ENCODE assay signal across 8 cellular contexts in genomic region chr2:113602869-113603466, GRCh38. TPM values are rescaled to one million over a fixed set of nuclear protein-coding genes. Genes with fewer than 3 reads are reported as not detected.
DNase-seq lines count a peak whose midpoint lies in the region; ATAC-seq and TF ChIP-seq lines count a peak whose summit lies in the region.

No MANE protein-coding gene starts in this region.

- H3K4me3 ChIP-seq in body of pancreas (peak overlapping the region in 1 of 2 donors; percentile 31), right lobe of liver (peak overlapping the region; percentile 21 to 57 (median 32)), upper lobe of right lung (peak overlapping the region; percentile 42)

- TF ChIP-seq POLR2A in body of pancreas (IDR thresholded peaks at IDR 0.05) (no peak), right lobe of liver (IDR thresholded peaks at IDR 0.05) (no peak)

- H3K4me1 ChIP-seq in body of pancreas (peaks cover 8% of the 10 kb centered on the region), right lobe of liver (no peaks in the 10 kb centered on the region), upper lobe of right lung (no peaks in the 10 kb centered on the region)

- intact Hi-C loops in body of pancreas (cut with DNase I) (no loop called here), right lobe of liver (cut with DNase I) (no loop called here), upper lobe of right lung (cut with DNase I) (no loop called here)

- TF ChIP-seq CTCF in body of pancreas (IDR thresholded peaks at IDR 0.05) (no peak), right lobe of liver (IDR thresholded peaks at IDR 0.05) (no peak), upper lobe of right lung (IDR thresholded peaks at IDR 0.05) (no peak)

- ATAC-seq in activated T-cell treated with anti-CD3 and anti-CD28 coated beads, Interleukin-2, amount 50 U/mL, for 72 hours (replicated peaks in 1 of 2), result peak; percentile 64 to 70
- ATAC-seq in body of pancreas (peak; percentile 44), right lobe of liver (peak; percentile 69 to 82 (median 77)), upper lobe of right lung (peak; percentile 90), HG02798 (IDR thresholded peaks at IDR 0.05; ENCODE audit: poor library complexity, unreplicated experiment) (no peak)

- H3K27me3 Mint-ChIP-seq in activated T-cell treated with anti-CD3 and anti-CD28 coated beads, Interleukin-2, amount 50 U/mL, for 72 hours (ENCODE audit: low read depth), result no peaks in the 10 kb centered on the region

- H3K36me3 Mint-ChIP-seq in activated T-cell treated with anti-CD3 and anti-CD28 coated beads, Interleukin-2, amount 50 U/mL, for 72 hours (ENCODE audit: insufficient read depth in 2 of 2), result no peaks in the 10 kb centered on the region

- no peaks in the 10 kb centered on the region for H3K9me3 ChIP-seq in body of pancreas
- no peaks in the 10 kb centered on the region for H3K9me3 ChIP-seq in right lobe of liver
- no peaks in the 10 kb centered on the region for H3K9me3 ChIP-seq in upper lobe of right lung

- H3K36me3 ChIP-seq in body of pancreas (replicated peaks in 1 of 2; ENCODE audit: insufficient read depth in 1 of 2, low read depth in 2 of 2), result no peaks in the 10 kb centered on the region
- no peaks in the 10 kb centered on the region for H3K36me3 ChIP-seq in right lobe of liver
- no peaks in the 10 kb centered on the region for H3K36me3 ChIP-seq in upper lobe of right lung

- WGBS in body of pancreas, 2 donors, result 38 to 52% methylated on average over 2 of the region's 2 CpGs
- 17% methylated on average over 2 of the region's 2 CpGs for WGBS in right lobe of liver (ENCODE audit: insufficient coverage, low coverage, low lambda C conversion rate, missing lambda C conversion rate)

- no peaks in the 10 kb centered on the region for H3K9me3 Mint-ChIP-seq in activated T-cell treated with anti-CD3 and anti-CD28 coated beads, Interleukin-2, amount 50 U/mL, for 72 hours

- H3K27ac ChIP-seq in body of pancreas (peak overlapping the region; percentile 74 to 95 (median 86)), right lobe of liver (peak overlapping the region in 1 of 3 donors; percentile 40), upper lobe of right lung (no peak overlapping the region)

- peak overlapping the region; percentile 57 to 94 for H3K4me3 Mint-ChIP-seq in activated T-cell treated with anti-CD3 and anti-CD28 coated beads, Interleukin-2, amount 50 U/mL, for 72 hours

- H3K27ac Mint-ChIP-seq in activated T-cell treated with anti-CD3 and anti-CD28 coated beads, Interleukin-2, amount 50 U/mL, for 72 hours, result no peak overlapping the region

- H3K4me1 Mint-ChIP-seq in activated T-cell treated with anti-CD3 and anti-CD28 coated beads, Interleukin-2, amount 50 U/mL, for 72 hours (ENCODE audit: low read depth), result peaks cover 10% of the 10 kb centered on the region

- H3K27me3 ChIP-seq in body of pancreas, result no peaks in the 10 kb centered on the region
- H3K27me3 ChIP-seq in right lobe of liver, result no peaks in the 10 kb centered on the region
- no peaks in the 10 kb centered on the region for H3K27me3 ChIP-seq in upper lobe of right lung

- DNase-seq in activated T-cell treated with anti-CD3 and anti-CD28 coated beads, Interleukin-2, amount 50 U/mL, for 72 hours, result no peak
- DNase-seq in activated T-cell treated with anti-CD3 and anti-CD28 coated beads, Interleukin-2, amount 50 U/mL, for 1 hour, result no peak
- DNase-seq in body of pancreas (no peak), right lobe of liver (no peak), upper lobe of right lung (no peak), NCI-H82 treated with DMSO at 0.1 percent for 48 hours (lab: John Stamatoyannopoulos, UW; ENCODE audit: unreplicated experiment) (no peak)
- no peak for DNase-seq in activated CD4-positive, alpha-beta T cell treated with anti-CD3 and anti-CD28 coated beads for 1 hour

RNA-seq across cellular contexts. Expression of gene RABL2A, which starts 24.1 kb away (rescaled TPM):
- total RNA-seq in activated T-cell treated with anti-CD3 and anti-CD28 coated beads, Interleukin-2, amount 50 U/mL, for 72 hours, result 10 to 100 TPM; 11.4 to 12.2 TPM
- total RNA-seq in body of pancreas (10 to 100 TPM; 15.0 to 23.1 TPM), right lobe of liver (10 to 100 TPM in 2 of 6 experiments, 1 to 10 TPM in 3, under 1 TPM in 1; 0.92 to 11.0 (median 6.9) TPM), upper lobe of right lung (16.9 TPM)
